Comparison of ENCODE assay signal across 2 cellular contexts in genomic region chr20:23783447-23783846, GRCh38.
TF ChIP-seq lines count a peak whose summit lies in the region.

No MANE protein-coding gene starts in this region.

TF ChIP-seq in HepG2, 621 proteins besides CTCF, POLR2A, EP300 and RAD21:
- TF ChIP-seq DDIT3 (CRISPR knock-in tag; IDR thresholded peaks at IDR 0.05) (no peak), NONO (IDR thresholded peaks at IDR 0.05) (peak; percentile 78; the same call in 1 of the 2 replicates), NONO (CRISPR knock-in tag; conservative IDR thresholded peaks at IDR 0.05) (no peak), TRIM22 (IDR thresholded peaks at IDR 0.05) (0 out of 2 replicates have a peak, but pooled peaks have one; percentile 35), HNRNPUL1 (IDR thresholded peaks at IDR 0.05; ENCODE audit: low read depth, low read length) (no peak), TBL1XR1 (IDR thresholded peaks at IDR 0.05; ENCODE audit: borderline replicate concordance, low read length, partially characterized antibody) (no peak), KDM6A (CRISPR knock-in tag; IDR thresholded peaks at IDR 0.05; ENCODE audit: low read depth) (no peak), CREB1 (IDR thresholded peaks at IDR 0.05) (peak; percentile 90), CREB1 (CRISPR knock-in tag; IDR thresholded peaks at IDR 0.05) (no peak), SOX6 (IDR thresholded peaks at IDR 0.05) (0 out of 2 replicates have a peak, but pooled peaks have one; percentile 31), SOX6 (CRISPR knock-in tag; IDR thresholded peaks at IDR 0.05) (no peak), PLRG1 (conservative IDR thresholded peaks at IDR 0.05) (peak; percentile 81; the same call in 1 of the 2 replicates)

TF ChIP-seq in H1, 55 proteins besides CTCF, POLR2A, EP300 and RAD21:
- TF ChIP-seq ATF2 (IDR thresholded peaks at IDR 0.05; ENCODE audit: low read length), result no peak
- no peak for TF ChIP-seq SIX5 (IDR thresholded peaks at IDR 0.05; ENCODE audit: low read depth, low read length)
- TF ChIP-seq KDM4A (IDR thresholded peaks at IDR 0.05; ENCODE audit: low read depth, low read length, severe bottlenecking), result no peak
- TF ChIP-seq NRF1 (IDR thresholded peaks at IDR 0.05; ENCODE audit: low read depth, low read length), result no peak
- TF ChIP-seq JUN (IDR thresholded peaks at IDR 0.05; ENCODE audit: low read depth, low read length), result no peak
- TF ChIP-seq CHD7 (IDR thresholded peaks at IDR 0.05; ENCODE audit: insufficient replicate concordance, low read length), result no peak
- no peak for TF ChIP-seq SIRT6 (IDR thresholded peaks at IDR 0.05; ENCODE audit: low read length)
- TF ChIP-seq NANOG (IDR thresholded peaks at IDR 0.05; ENCODE audit: insufficient read depth, low read depth, low read length, poor library complexity, severe bottlenecking), result no peak
- no peak for TF ChIP-seq EGR1 (IDR thresholded peaks at IDR 0.05; ENCODE audit: borderline replicate concordance, low read depth, low read length)
- TF ChIP-seq SIN3A (conservative IDR thresholded peaks at IDR 0.05 in 1 of 2, IDR thresholded peaks at IDR 0.05 in 1 of 2; ENCODE audit: low read depth in 1 of 2, low read length in 2 of 2), result no peak
- no peak for TF ChIP-seq CREB1 (IDR thresholded peaks at IDR 0.05)
- no peak for TF ChIP-seq TBP (IDR thresholded peaks at IDR 0.05; ENCODE audit: low read depth, low read length)
- no peak for TF ChIP-seq POLR2AphosphoS5 (IDR thresholded peaks at IDR 0.05; ENCODE audit: low read depth, low read length)
- no peak for TF ChIP-seq CEBPB (IDR thresholded peaks at IDR 0.05; ENCODE audit: low read depth, low read length)
- TF ChIP-seq RNF2 (IDR thresholded peaks at IDR 0.05; ENCODE audit: borderline replicate concordance, low read depth, low read length, missing control alignments, poor library complexity, severe bottlenecking), result no peak
- no peak for TF ChIP-seq TAF7 (optimal IDR thresholded peaks at IDR 0.05; ENCODE audit: borderline replicate concordance, low read depth, low read length)
TF ChIP-seq in H1: peak in this region for 0.
